Comparison of ENCODE assay signal across 1 cellular context in the genomic region with DNA sequence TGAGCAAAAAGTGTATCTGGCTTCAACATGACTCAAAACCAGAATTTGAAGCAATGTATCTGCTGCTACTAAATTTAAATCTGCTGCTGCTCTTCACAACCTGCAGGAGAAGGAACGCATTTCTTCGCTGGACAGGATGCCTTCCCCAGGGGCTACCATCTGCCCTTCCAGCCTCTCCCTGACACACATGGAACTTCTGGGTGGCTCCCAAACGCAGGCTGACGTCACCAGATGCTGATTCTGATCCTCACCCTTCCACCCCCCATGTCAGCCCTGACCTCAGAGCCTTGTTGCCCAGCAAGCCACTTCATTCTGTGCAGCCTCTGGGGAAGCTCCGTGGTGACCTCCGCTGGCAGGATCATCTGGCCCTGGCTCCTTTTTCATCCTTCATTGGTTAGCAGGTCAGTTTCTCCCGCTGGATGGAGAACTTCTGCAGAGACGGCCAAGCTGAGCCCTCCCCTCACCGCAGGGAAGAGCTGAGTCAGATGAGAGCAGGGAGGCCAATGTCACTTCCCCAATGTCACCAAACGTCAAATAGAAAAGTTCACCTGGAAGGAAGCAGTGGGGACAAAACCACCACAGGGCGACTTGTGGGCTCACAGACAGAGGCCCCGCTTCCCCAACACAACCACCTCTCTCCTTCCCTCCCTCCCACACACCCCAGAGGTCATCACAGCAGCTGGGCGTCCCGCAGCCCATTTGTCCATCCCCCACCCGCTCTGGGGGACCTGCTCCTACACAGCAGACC.
TF ChIP-seq lines count a peak whose summit lies in the region.

No MANE protein-coding gene starts in this region.

TF ChIP-seq in GM12878, 131 proteins besides CTCF, POLR2A, EP300 and RAD21 (continued from another document):
- TF ChIP-seq CREM (IDR thresholded peaks at IDR 0.05; ENCODE audit: low read depth): no peak; the same call in 1 of the 2 replicates
- no peak for TF ChIP-seq BCL11A (IDR thresholded peaks at IDR 0.05; ENCODE audit: low read depth, low read length)
- TF ChIP-seq CHD4 (IDR thresholded peaks at IDR 0.05): no peak
- peak; percentile 87; the same call in 1 of the 2 replicates for TF ChIP-seq CBFB (IDR thresholded peaks at IDR 0.05; ENCODE audit: low read depth)
- TF ChIP-seq TARDBP (IDR thresholded peaks at IDR 0.05; ENCODE audit: borderline replicate concordance): peak; percentile 19; the same call in 1 of the 2 replicates
- TF ChIP-seq, protein P1, sequence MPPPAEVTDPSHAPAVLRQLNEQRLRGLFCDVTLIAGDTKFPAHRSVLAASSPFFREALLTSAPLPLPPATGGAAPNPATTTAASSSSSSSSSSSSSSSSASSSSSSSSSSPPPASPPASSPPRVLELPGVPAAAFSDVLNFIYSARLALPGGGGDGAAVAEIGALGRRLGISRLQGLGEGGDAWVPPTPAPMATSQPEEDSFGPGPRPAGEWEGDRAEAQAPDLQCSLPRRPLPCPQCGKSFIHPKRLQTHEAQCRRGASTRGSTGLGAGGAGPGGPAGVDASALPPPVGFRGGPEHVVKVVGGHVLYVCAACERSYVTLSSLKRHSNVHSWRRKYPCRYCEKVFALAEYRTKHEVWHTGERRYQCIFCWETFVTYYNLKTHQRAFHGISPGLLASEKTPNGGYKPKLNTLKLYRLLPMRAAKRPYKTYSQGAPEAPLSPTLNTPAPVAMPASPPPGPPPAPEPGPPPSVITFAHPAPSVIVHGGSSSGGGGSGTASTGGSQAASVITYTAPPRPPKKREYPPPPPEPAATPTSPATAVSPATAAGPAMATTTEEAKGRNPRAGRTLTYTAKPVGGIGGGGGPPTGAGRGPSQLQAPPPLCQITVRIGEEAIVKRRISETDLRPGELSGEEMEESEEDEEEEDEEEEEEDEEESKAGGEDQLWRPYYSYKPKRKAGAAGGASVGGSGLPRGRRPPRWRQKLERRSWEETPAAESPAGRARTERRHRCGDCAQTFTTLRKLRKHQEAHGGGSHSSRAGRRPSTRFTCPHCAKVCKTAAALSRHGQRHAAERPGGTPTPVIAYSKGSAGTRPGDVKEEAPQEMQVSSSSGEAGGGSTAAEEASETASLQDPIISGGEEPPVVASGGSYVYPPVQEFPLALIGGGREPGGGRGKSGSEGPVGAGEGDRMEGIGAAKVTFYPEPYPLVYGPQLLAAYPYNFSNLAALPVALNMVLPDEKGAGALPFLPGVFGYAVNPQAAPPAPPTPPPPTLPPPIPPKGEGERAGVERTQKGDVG (CRISPR knock-in tag; IDR thresholded peaks at IDR 0.05): no peak
- TF ChIP-seq, protein P2, sequence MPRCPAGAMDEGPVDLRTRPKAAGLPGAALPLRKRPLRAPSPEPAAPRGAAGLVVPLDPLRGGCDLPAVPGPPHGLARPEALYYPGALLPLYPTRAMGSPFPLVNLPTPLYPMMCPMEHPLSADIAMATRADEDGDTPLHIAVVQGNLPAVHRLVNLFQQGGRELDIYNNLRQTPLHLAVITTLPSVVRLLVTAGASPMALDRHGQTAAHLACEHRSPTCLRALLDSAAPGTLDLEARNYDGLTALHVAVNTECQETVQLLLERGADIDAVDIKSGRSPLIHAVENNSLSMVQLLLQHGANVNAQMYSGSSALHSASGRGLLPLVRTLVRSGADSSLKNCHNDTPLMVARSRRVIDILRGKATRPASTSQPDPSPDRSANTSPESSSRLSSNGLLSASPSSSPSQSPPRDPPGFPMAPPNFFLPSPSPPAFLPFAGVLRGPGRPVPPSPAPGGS (IDR thresholded peaks at IDR 0.05; ENCODE audit: borderline replicate concordance, insufficient read depth, low read depth, low read length, poor library complexity, severe bottlenecking): peak; percentile 60
- peak; percentile 53; the same call in 1 of the 2 replicates for TF ChIP-seq DPF2 (IDR thresholded peaks at IDR 0.05)
- TF ChIP-seq NR2F1 (conservative IDR thresholded peaks at IDR 0.05): peak; percentile 77
- TF ChIP-seq EGR1 (IDR thresholded peaks at IDR 0.05; ENCODE audit: borderline replicate concordance in 1 of 2, low read depth in 2 of 2, low read length in 2 of 2): peak in 1 of 2 experiments; percentile 54; a peak in 1 of 3 replicates
- 0 out of 2 replicates have a peak, but pooled peaks have one; percentile 72 for TF ChIP-seq PAX5 (IDR thresholded peaks at IDR 0.05; ENCODE audit: borderline replicate concordance, low read depth, low read length)
- TF ChIP-seq CBX3 (IDR thresholded peaks at IDR 0.05; ENCODE audit: borderline replicate concordance, low read depth): no peak
- no peak for TF ChIP-seq SIN3A (IDR thresholded peaks at IDR 0.05; ENCODE audit: low read depth, low read length)
- TF ChIP-seq JUNB (IDR thresholded peaks at IDR 0.05): peak; percentile 87
- peak; percentile 30 for TF ChIP-seq SP1 (IDR thresholded peaks at IDR 0.05; ENCODE audit: low read depth, low read length)
- no peak for TF ChIP-seq SMC3 (IDR thresholded peaks at IDR 0.05; ENCODE audit: borderline replicate concordance, low read length)
- peak; percentile 89 for TF ChIP-seq EED (IDR thresholded peaks at IDR 0.05; ENCODE audit: low read depth)
- TF ChIP-seq JUND (IDR thresholded peaks at IDR 0.05; ENCODE audit: low read depth, low read length): 0 out of 2 replicates have a peak, but pooled peaks have one; percentile 46
- peak; percentile 21; the same call in 1 of the 3 replicates for TF ChIP-seq POU2F2 (IDR thresholded peaks at IDR 0.05; ENCODE audit: borderline replicate concordance, low read depth, low read length)
- TF ChIP-seq GABPA (IDR thresholded peaks at IDR 0.05; ENCODE audit: low read depth): peak; percentile 75
- TF ChIP-seq KLF5 (IDR thresholded peaks at IDR 0.05; ENCODE audit: partially characterized antibody): no peak
- TF ChIP-seq IKZF1 (conservative IDR thresholded peaks at IDR 0.05): peak; percentile 87
TF ChIP-seq in GM12878: peak in this region for 37.
